Comparison of ENCODE assay signal across 24 cellular contexts in the genomic region with DNA sequence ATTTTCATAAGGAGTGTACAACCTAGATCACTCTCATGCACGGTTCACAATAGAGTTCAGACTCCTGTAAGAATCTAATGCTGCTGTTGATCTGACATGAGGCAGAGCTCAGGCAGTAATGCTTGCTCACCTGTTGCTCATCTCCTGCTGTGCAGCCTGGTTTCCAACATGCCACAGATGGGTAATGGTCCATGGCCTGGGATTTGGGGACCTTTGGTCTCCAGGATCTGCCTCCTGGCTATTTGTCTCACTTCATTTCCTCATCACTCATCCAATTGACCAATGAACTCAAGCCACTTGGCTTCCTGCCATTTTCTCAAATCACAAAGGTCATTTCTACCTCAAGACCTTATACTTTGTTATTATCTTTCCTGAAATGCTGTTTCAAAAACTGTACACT.
"Had no signal": no experiment of that assay in that cellular context is flagged by ENCODE, and none has a peak within 500 bp of the region (broad histone marks: within the 10 kb centered on the region; RNA-seq: fewer than 3 reads in every experiment).

No MANE protein-coding gene starts in this region.

- DNase-seq: dermis blood vessel endothelial cell; effector memory CD4-positive, alpha-beta T cell; erythroblast; esophagus squamous epithelium; gastrocnemius medialis; head of caudate nucleus; kidney; left cardiac atrium; left ventricle myocardium superior; lower lobe of right lung; mucosa of descending colon; naive thymus-derived CD4-positive, alpha-beta T cell; nucleus accumbens; right cardiac atrium; spleen; stimulated activated CD4-positive, alpha-beta T cell treated with anti-CD3 and anti-CD28 coated beads, Interleukin-4, amount 100 ng/mL, for 4 hours; stimulated activated naive CD8-positive, alpha-beta T cell treated with anti-CD3 and anti-CD28 coated beads, Interleukin-15, Interleukin-2, amounts not matched to agents 100 U/mL and 50 U/mL, for 24 hours; substantia nigra; testis; tibial artery had no signal

- H3K27ac ChIP-seq: coronary artery, esophagus squamous epithelium, gastrocnemius medialis, hepatocyte, lower lobe of right lung, prostate gland, skin epidermis, spleen, testis, tibial artery had no signal

- H3K4me2 ChIP-seq: hepatocyte had no signal

- H3K4me1 ChIP-seq: esophagus squamous epithelium, gastrocnemius medialis, lower lobe of right lung, prostate gland, spleen, testis, tibial artery had no signal

- H2AFZ ChIP-seq: hepatocyte had no signal

- H3K36me3 ChIP-seq: esophagus squamous epithelium, gastrocnemius medialis, lower lobe of right lung, prostate gland, spleen, tibial artery had no signal

- H3K27me3 ChIP-seq: esophagus squamous epithelium, gastrocnemius medialis, hepatocyte, spleen, testis, tibial artery had no signal

- H3K9me3 ChIP-seq: esophagus squamous epithelium, gastrocnemius medialis, lower lobe of right lung, mucosa of descending colon, prostate gland, spleen, testis, tibial artery had no signal

- H3K4me3 ChIP-seq: coronary artery, esophagus squamous epithelium, gastrocnemius medialis, hepatocyte, lower lobe of right lung, mucosa of descending colon, prostate gland, skin epidermis, spleen, testis, tibial artery had no signal
